Comparison of ENCODE assay signal across 8 cellular contexts in the genomic region with DNA sequence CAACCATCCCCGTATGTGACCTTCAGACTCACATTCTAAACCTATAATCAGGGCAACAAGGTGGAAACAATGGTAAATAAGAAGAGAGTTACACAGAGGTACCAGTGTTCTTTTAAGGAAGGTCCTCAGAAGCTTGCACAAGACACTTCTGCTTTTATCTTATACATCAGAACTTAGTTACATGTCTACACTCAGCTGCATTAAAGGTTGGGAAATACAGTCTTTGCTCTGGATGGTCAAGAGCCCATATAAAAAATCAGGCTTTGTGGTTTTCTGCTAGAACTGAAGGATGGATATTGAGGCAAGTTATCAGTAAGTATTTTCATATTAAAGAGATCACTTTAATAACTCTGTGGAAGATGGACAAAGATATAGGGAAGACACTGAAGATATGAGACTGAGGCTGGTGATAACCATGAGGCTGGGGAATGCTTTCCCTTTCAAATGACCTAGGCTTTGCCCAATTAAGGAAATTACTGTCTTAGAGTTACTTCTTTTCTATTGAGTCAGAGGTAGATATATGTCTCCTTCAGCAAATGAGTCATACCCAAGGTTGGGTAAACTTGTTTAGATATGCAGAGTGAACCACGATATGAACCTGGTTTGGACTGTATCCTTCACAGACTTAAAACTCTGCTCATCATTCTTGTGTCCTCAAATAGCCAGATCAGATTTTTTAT.
DNase-seq lines count a peak whose midpoint lies in the region; ATAC-seq and TF ChIP-seq lines count a peak whose summit lies in the region.

No MANE protein-coding gene starts in this region.

- H3K36me3 ChIP-seq in endodermal cell (ENCODE audit: control insufficient read depth, insufficient read depth, low read length): no peaks in the 10 kb centered on the region

- H3K27me3 Mint-ChIP-seq in endodermal cell (ENCODE audit: insufficient read depth): no peaks in the 10 kb centered on the region

- H3K9me3 Mint-ChIP-seq in endodermal cell: no peaks in the 10 kb centered on the region

- H3K27ac ChIP-seq in endodermal cell (ENCODE audit: low read depth, low read length): no peak overlapping the region
- H3K27ac ChIP-seq in substantia nigra (ENCODE audit: low read depth, low read length, poor library complexity, severe bottlenecking): no peak overlapping the region

- peak; percentile 52 for ATAC-seq in GM21619 (IDR thresholded peaks at IDR 0.05; ENCODE audit: unreplicated experiment)

- TF ChIP-seq CTCF in GM10266 (IDR thresholded peaks at IDR 0.05; ENCODE audit: control insufficient read depth, insufficient read depth, low read depth, missing control alignments) (no peak), endodermal cell (conservative IDR thresholded peaks at IDR 0.05) (no peak)

- peak; percentile 28 for DNase-seq in GM10266 (ENCODE audit: extremely low spot score)
- DNase-seq in HS-27A (ENCODE audit: low read depth): peak; percentile 60
- peak; percentile 73 for DNase-seq in fibroblast of peridontal ligament (ENCODE audit: extremely low read depth)
- no peak for DNase-seq in endodermal cell
- DNase-seq in NCI-H1105 treated with DMSO at 0.1 percent for 48 hours (lab: John Stamatoyannopoulos, UW): no peak
- DNase-seq in substantia nigra (lab: John Stamatoyannopoulos, UW): no peak
- DNase-seq in posterior vena cava (ENCODE audit: low spot score): no peak

- no peak overlapping the region for H3K27ac Mint-ChIP-seq in endodermal cell

- H3K9me3 ChIP-seq in endodermal cell (ENCODE audit: control insufficient read depth, low read length): no peaks in the 10 kb centered on the region

- intact Hi-C loops in posterior vena cava (cut with DNase I): loop anchor here in 1 of 2 donors (5.0 kb wide), 1 partner anchor 48 kb away; no protein-coding TSS in a partner anchor

- peaks cover 17% of the 10 kb centered on the region for H3K4me1 ChIP-seq in endodermal cell (ENCODE audit: control insufficient read depth, insufficient read depth, low read length)

- no peak overlapping the region for H3K4me3 ChIP-seq in endodermal cell (ENCODE audit: low read length)

- H3K4me1 Mint-ChIP-seq in endodermal cell: peaks cover 34% of the 10 kb centered on the region

- H3K9ac ChIP-seq in endodermal cell (ENCODE audit: extremely low read depth, low read length, poor library complexity, severe bottlenecking): no peak overlapping the region

- 100% methylated on average over 1 of the region's 2 CpGs; no CpG with 5 or more reads in 1 of the 2 experiments for WGBS in endodermal cell (ENCODE audit: insufficient coverage in 1 of 2, insufficient read length in 1 of 2), 2 experiments

- H3K4me3 Mint-ChIP-seq in endodermal cell: no peak overlapping the region

- no peaks in the 10 kb centered on the region for H3K27me3 ChIP-seq in endodermal cell (ENCODE audit: control insufficient read depth, insufficient read depth, low read length, poor library complexity, severe bottlenecking)

- H3K36me3 Mint-ChIP-seq in endodermal cell (ENCODE audit: low read depth): no peaks in the 10 kb centered on the region

Comparison
In these comparisons a context has a peak if more than half of its experiments do, and no peak if none do; other contexts are left out.
1. DNase-seq: peak in GM10266 (single experiment), HS-27A (single experiment) and fibroblast of peridontal ligament (single experiment); none in endodermal cell (single experiment), NCI-H1105 treated with DMSO at 0.1 percent for 48 hours (single experiment), substantia nigra (0 of 49) and posterior vena cava (single experiment).